Comparison of ENCODE assay signal across 13 cellular contexts in the genomic region with DNA sequence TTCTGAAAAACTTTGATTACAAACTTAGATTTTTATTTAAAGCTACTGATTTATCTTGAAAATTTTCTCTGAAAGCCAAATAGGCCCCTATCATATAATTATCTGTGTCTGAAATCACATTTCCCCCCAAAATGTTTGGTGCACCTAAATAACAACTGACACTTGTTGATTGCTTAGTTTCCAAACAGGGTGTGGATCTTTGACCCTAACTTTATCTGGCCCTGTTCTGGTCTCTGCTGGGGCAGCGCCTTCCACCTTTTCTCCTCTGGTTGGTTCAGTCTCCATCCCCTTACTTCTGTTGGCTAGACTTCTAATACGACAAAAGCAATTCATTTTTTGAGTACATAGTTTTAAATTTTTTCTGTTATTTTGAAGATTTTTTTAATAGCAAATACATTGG. TPM values are rescaled to one million over a fixed set of nuclear protein-coding genes. Genes with fewer than 3 reads are reported as not detected.
DNase-seq lines count a peak whose midpoint lies in the region; ATAC-seq, FAIRE-seq and TF ChIP-seq lines count a peak whose summit lies in the region.
"Had no signal": no experiment of that assay in that cellular context is flagged by ENCODE, and none has a peak within 500 bp of the region (broad histone marks: within the 10 kb centered on the region; RNA-seq: fewer than 3 reads in every experiment).

No MANE protein-coding gene starts in this region.

- TF ChIP-seq CTCF in PC-9 (conservative IDR thresholded peaks at IDR 0.05) (no peak), HepG2 (CRISPR knock-in tag; IDR thresholded peaks at IDR 0.05) (no peak), progenitor cell of endocrine pancreas (IDR thresholded peaks at IDR 0.05; ENCODE audit: unreplicated experiment) (no peak), esophagus squamous epithelium (IDR thresholded peaks at IDR 0.05) (no peak)

- FAIRE-seq in HepG2 (lab: Jason Lieb, UNC): no peak
- FAIRE-seq: H1 had no signal

- DNase-seq in PC-9 (no peak), HepG2 (ENCODE audit: low spot score) (no peak), progenitor cell of endocrine pancreas (ENCODE audit: low spot score, unreplicated experiment) (no peak), esophagus squamous epithelium (lab: John Stamatoyannopoulos, UW) (no peak), NCI-H1417 (lab: John Stamatoyannopoulos, UW) (no peak), HPDE6-E6E7 (ENCODE audit: extremely low spot score) (no peak)
- DNase-seq: COR-L47, NCI-H345 had no signal

- BruUV-seq in PC-9 (replicated peaks; lab: Mats Ljungman, UMichigan): TSS peak; percentile 41
- BruUV-seq in HepG2 (replicated peaks; lab: Mats Ljungman, UMichigan): TSS peak; percentile 99

- H3K4me3 Mint-ChIP-seq in progenitor cell of endocrine pancreas (ENCODE audit: low read depth): no peak overlapping the region
- H3K4me3 Mint-ChIP-seq: IgD-negative memory B cell had no signal

- H3K9me2 ChIP-seq in PC-9 (ENCODE audit: insufficient read depth): no peaks in the 10 kb centered on the region

- no peaks in the 10 kb centered on the region for H3K9me3 Mint-ChIP-seq in progenitor cell of endocrine pancreas (ENCODE audit: low read depth)
- H3K9me3 Mint-ChIP-seq: IgD-negative memory B cell had no signal

- no peaks in the 10 kb centered on the region for H4K20me1 ChIP-seq in PC-9 (ENCODE audit: insufficient read depth)
- H4K20me1 ChIP-seq in HepG2 (ENCODE audit: insufficient read depth, low read length): no peaks in the 10 kb centered on the region

- H3K4me1 ChIP-seq in PC-9 (replicated peaks; ENCODE audit: insufficient read depth) (peaks cover 76% of the 10 kb centered on the region), HepG2 (ENCODE audit: insufficient read depth, low read length) (peaks cover 36% of the 10 kb centered on the region), esophagus squamous epithelium (peaks cover 0 to 34% (median 0%) of the 10 kb centered on the region in 3 donors)
- H3K4me1 ChIP-seq: SJSA1 had no signal

- no peak overlapping the region for H3K9ac ChIP-seq in HepG2 (ENCODE audit: insufficient read depth, low read depth, low read length)

- H3K36me3 ChIP-seq in PC-9 (ENCODE audit: low read depth) (no peaks in the 10 kb centered on the region), HepG2 (replicated peaks in 1 of 2; ENCODE audit: control insufficient read depth in 1 of 2, insufficient read depth in 2 of 2, low read length in 2 of 2) (no peaks in the 10 kb centered on the region), esophagus squamous epithelium (no peaks in the 10 kb centered on the region)
- H3K36me3 ChIP-seq: SJSA1 had no signal

- TF ChIP-seq EP300 in HepG2 (IDR thresholded peaks at IDR 0.05; ENCODE audit: low read depth in 2 of 2, low read length in 2 of 2): no peak
- no peak for TF ChIP-seq EP300 in HepG2 (CRISPR knock-in tag; IDR thresholded peaks at IDR 0.05; ENCODE audit: borderline replicate concordance)

- no peaks in the 10 kb centered on the region for H3K79me2 ChIP-seq in PC-9 (ENCODE audit: low read depth)
- H3K79me2 ChIP-seq in HepG2 (ENCODE audit: insufficient read depth, low read length): no peaks in the 10 kb centered on the region

- H3K36me3 Mint-ChIP-seq in progenitor cell of endocrine pancreas (ENCODE audit: insufficient read depth): peaks cover 2% of the 10 kb centered on the region
- H3K36me3 Mint-ChIP-seq: IgD-negative memory B cell had no signal

- POLR2A ChIA-PET in PC-9 (lab: Charles Lee; ENCODE audit: unreplicated experiment): no interaction called here
- POLR2A ChIA-PET in HepG2 (lab: Yijun Ruan, JAX): interaction anchor here (1.0 to 5.0 kb wide), 5 partner anchors 8 to 134 kb away, joined by 3 to 58 read pairs (median 7); a partner anchor contains a TSS

- H3K27me3 ChIP-seq in PC-9 (ENCODE audit: insufficient read depth, low read depth) (no peaks in the 10 kb centered on the region), HepG2 (ENCODE audit: control insufficient read depth in 1 of 2, insufficient read depth in 2 of 2, low read length in 2 of 2) (no peaks in the 10 kb centered on the region), esophagus squamous epithelium (no peaks in the 10 kb centered on the region)

- H3K4me3 ChIP-seq in PC-9 (no peak overlapping the region; the same call in 1 of the 2 replicates), HepG2 (replicated peaks in 1 of 3; ENCODE audit: insufficient read depth in 1 of 3, low read depth in 2 of 3, low read length in 3 of 3) (no peak overlapping the region), esophagus squamous epithelium (no peak overlapping the region)
- H3K4me3 ChIP-seq: SJSA1 had no signal

- ATAC-seq in HepG2: peak; percentile 69
- ATAC-seq in HG02642 (IDR thresholded peaks at IDR 0.05; ENCODE audit: poor library complexity, unreplicated experiment): no peak

- H3K27ac ChIP-seq in PC-9 (peak overlapping the region; percentile 82), HepG2 (ENCODE audit: extremely low read length, insufficient read depth, low read length) (peak overlapping the region; percentile 61), esophagus squamous epithelium (peak overlapping the region in 2 of 4 donors; percentile 35 to 60)
- H3K27ac ChIP-seq: SJSA1 had no signal

- no peak for TF ChIP-seq RAD21 in HepG2 (CRISPR knock-in tag; IDR thresholded peaks at IDR 0.05)

- peak overlapping the region; percentile 88 for H3K27ac Mint-ChIP-seq in progenitor cell of endocrine pancreas
- H3K27ac Mint-ChIP-seq: CD14-positive monocyte had no signal

- no peaks in the 10 kb centered on the region for H3K27me3 Mint-ChIP-seq in progenitor cell of endocrine pancreas

- H3K4me2 ChIP-seq in PC-9 (peak overlapping the region; percentile 73), HepG2 (ENCODE audit: low read depth, low read length) (peak overlapping the region; percentile 67)

- WGBS in HepG2 (ENCODE audit: low lambda C conversion rate): 23% methylated on average over 2 of the region's 2 CpGs
- 75 to 82% methylated on average over 2 of the region's 2 CpGs for WGBS in esophagus squamous epithelium, 2 donors

- intact Hi-C loops in PC-9 (cut with micrococcal nuclease; ENCODE audit: unreplicated experiment) (no loop called here), HepG2 (cut with micrococcal nuclease; ENCODE audit: unreplicated experiment) (loop anchor here (1.0 to 5.0 kb wide), 2 partner anchors 9 to 43 kb away; no protein-coding TSS in a partner anchor), esophagus squamous epithelium (cut with DNase I) (no loop called here)

- CTCF ChIA-PET in PC-9 (lab: Charles Lee): no interaction called here
- CTCF ChIA-PET in HepG2 (lab: Yijun Ruan, JAX; ENCODE audit: low intra/inter-chr PET ratio, low total read pairs): no interaction called here

- H3K9me3 ChIP-seq in PC-9 (ENCODE audit: insufficient read depth, low read depth): no peaks in the 10 kb centered on the region; the same call in 1 of the 2 replicates
- H3K9me3 ChIP-seq in HepG2 (ENCODE audit: low read length): no peaks in the 10 kb centered on the region
- H3K9me3 ChIP-seq in esophagus squamous epithelium: no peaks in the 10 kb centered on the region
- H3K9me3 ChIP-seq: SJSA1 had no signal

- in situ Hi-C loops in HepG2 (cut with HindIII; ENCODE audit: extremely low pct_ligation_motif_present, low pct_unique_long_range_greater_than_20kb): no loop called here

- no peak overlapping the region for H2AFZ ChIP-seq in PC-9
- H2AFZ ChIP-seq in HepG2 (ENCODE audit: low read length): no peak overlapping the region

- H3K4me1 Mint-ChIP-seq in progenitor cell of endocrine pancreas (ENCODE audit: low read depth): peaks cover 20% of the 10 kb centered on the region

- peaks cover 52% of the 10 kb centered on the region for H3F3A ChIP-seq in PC-9 (ENCODE audit: insufficient read depth, low read depth)

- TF ChIP-seq POLR2A in HepG2 (IDR thresholded peaks at IDR 0.05; ENCODE audit: insufficient read depth in 1 of 2, low read depth in 2 of 2, low read length in 2 of 2) (no peak), esophagus squamous epithelium (IDR thresholded peaks at IDR 0.05) (no peak)

RNA-seq across cellular contexts. Expression of a gene that starts 10.2 kb away (rescaled TPM):
- total RNA-seq in PC-9 (2021) (30.2 and 30.7 TPM in 2 replicates), HepG2 (2016; rRNA removed; fragmentation: Illumina TruSeq; extraction: Trizol) (11.2 and 13.2 TPM in 2 replicates), progenitor cell of endocrine pancreas (29.1 and 30.3 TPM in 2 replicates), esophagus squamous epithelium (10 to 100 TPM in 1 of 4 donors, 1 to 10 TPM in 3; 8.5 to 12.6 (median 9.1) TPM)
- 0.71 and 1.0 TPM in 2 replicates for total RNA-seq in HepG2 (2016; cell fraction: cytosol; rRNA removed; fragmentation: Illumina TruSeq; extraction: Trizol; ENCODE audit: low read depth)
- total RNA-seq in HepG2 (2016; cell fraction: insoluble cytoplasmic fraction; rRNA removed; fragmentation: Illumina TruSeq; extraction: Trizol): 11.4 and 11.7 TPM in 2 replicates
- 3.2 and 4.0 TPM in 2 replicates for total RNA-seq in HepG2 (2016; cell fraction: membrane; rRNA removed; fragmentation: Illumina TruSeq; extraction: Trizol)
- 6.9 and 9.0 TPM in 2 replicates for total RNA-seq in HepG2 (2016; cell fraction: nucleus; rRNA removed; fragmentation: Illumina TruSeq; extraction: Trizol)
- 5.1 and 6.9 TPM in 2 replicates for polyA plus RNA-seq in HepG2 (2011; rRNA removed)
- 3.7 and 5.3 TPM in 2 replicates for polyA plus RNA-seq in HepG2 (2011; cell fraction: cytosol; rRNA removed)
- polyA plus RNA-seq in HepG2 (2011; cell fraction: nucleus; rRNA removed): 5.4 and 7.1 TPM in 2 replicates
- polyA plus RNA-seq in HepG2 (2012): 6.4 and 7.6 TPM in 2 replicates
- 0.26 and 0.34 TPM in 2 replicates for polyA plus RNA-seq in HepG2 (2016; cell fraction: cytosol; fragmentation: Illumina TruSeq; extraction: Trizol; ENCODE audit: low read depth)
- polyA plus RNA-seq in HepG2 (2016; cell fraction: insoluble cytoplasmic fraction; fragmentation: Illumina TruSeq; extraction: Trizol; ENCODE audit: low read depth): 5.6 and 6.2 TPM in 2 replicates
- polyA plus RNA-seq in HepG2 (2016; cell fraction: membrane; fragmentation: Illumina TruSeq; extraction: Trizol; ENCODE audit: low read depth): 0.89 and 0.92 TPM in 2 replicates
- 7.0 TPM in 2 replicates for polyA plus RNA-seq in HepG2 (2016; cell fraction: nucleus; fragmentation: Illumina TruSeq; extraction: Trizol; ENCODE audit: insufficient read depth, low read depth)
- polyA minus RNA-seq in HepG2 (2011; rRNA and poly(A)+ RNA removed; ENCODE audit: low replicate concordance): 15.0 and 39.2 TPM in 2 replicates
- 5.4 and 8.4 TPM in 2 replicates for polyA minus RNA-seq in HepG2 (2011; cell fraction: cytosol; rRNA and poly(A)+ RNA removed)
- polyA minus RNA-seq in HepG2 (2011; cell fraction: nucleus; rRNA and poly(A)+ RNA removed): 9.9 and 17.0 TPM in 2 replicates
- polyA plus RNA-seq: CD14-positive monocyte had no signal

RNA-seq across cellular contexts. Expression of a gene that starts 46.9 kb away (rescaled TPM):
- total RNA-seq in PC-9 (2021) (27.8 and 30.3 TPM in 2 replicates), HepG2 (2016; rRNA removed; fragmentation: Illumina TruSeq; extraction: Trizol) (25.2 and 26.5 TPM in 2 replicates), progenitor cell of endocrine pancreas (53.0 and 58.1 TPM in 2 replicates), esophagus squamous epithelium (10 to 100 TPM; 23.4 to 31.7 (median 29.1) TPM)
- 8.0 TPM in 2 replicates for total RNA-seq in HepG2 (2016; cell fraction: cytosol; rRNA removed; fragmentation: Illumina TruSeq; extraction: Trizol; ENCODE audit: low read depth)
- 25.8 and 26.0 TPM in 2 replicates for total RNA-seq in HepG2 (2016; cell fraction: insoluble cytoplasmic fraction; rRNA removed; fragmentation: Illumina TruSeq; extraction: Trizol)
- total RNA-seq in HepG2 (2016; cell fraction: membrane; rRNA removed; fragmentation: Illumina TruSeq; extraction: Trizol): 10.8 and 11.3 TPM in 2 replicates
- total RNA-seq in HepG2 (2016; cell fraction: nucleus; rRNA removed; fragmentation: Illumina TruSeq; extraction: Trizol): 38.6 and 41.0 TPM in 2 replicates
- 13.7 and 15.2 TPM in 2 replicates for polyA plus RNA-seq in HepG2 (2011; rRNA removed)
- polyA plus RNA-seq in HepG2 (2011; cell fraction: cytosol; rRNA removed): 6.1 and 7.0 TPM in 2 replicates
- polyA plus RNA-seq in HepG2 (2011; cell fraction: nucleus; rRNA removed): 20.0 and 25.9 TPM in 2 replicates
- 11.5 and 12.2 TPM in 2 replicates for polyA plus RNA-seq in HepG2 (2012)
- polyA plus RNA-seq in HepG2 (2016; cell fraction: cytosol; fragmentation: Illumina TruSeq; extraction: Trizol; ENCODE audit: low read depth): 3.5 and 3.6 TPM in 2 replicates
- 23.3 and 24.2 TPM in 2 replicates for polyA plus RNA-seq in HepG2 (2016; cell fraction: insoluble cytoplasmic fraction; fragmentation: Illumina TruSeq; extraction: Trizol; ENCODE audit: low read depth)
- 6.7 and 6.9 TPM in 2 replicates for polyA plus RNA-seq in HepG2 (2016; cell fraction: membrane; fragmentation: Illumina TruSeq; extraction: Trizol; ENCODE audit: low read depth)
- 31.9 and 37.1 TPM in 2 replicates for polyA plus RNA-seq in HepG2 (2016; cell fraction: nucleus; fragmentation: Illumina TruSeq; extraction: Trizol; ENCODE audit: insufficient read depth, low read depth)
- 5.9 and 24.6 TPM in 2 replicates for polyA minus RNA-seq in HepG2 (2011; rRNA and poly(A)+ RNA removed; ENCODE audit: low replicate concordance)
- 5.8 and 6.3 TPM in 2 replicates for polyA minus RNA-seq in HepG2 (2011; cell fraction: cytosol; rRNA and poly(A)+ RNA removed)
- 51.5 and 69.6 TPM in 2 replicates for polyA minus RNA-seq in HepG2 (2011; cell fraction: nucleus; rRNA and poly(A)+ RNA removed)
